ENCODE assay signal across 8 cellular contexts in genomic region chr17:905708-906107, GRCh38.
A peak's percentile ranks its signal among the peaks of the same experiment; 100 is the strongest.
DNase-seq lines count a peak whose midpoint lies in the region; ATAC-seq, FAIRE-seq and TF ChIP-seq lines count a peak whose summit lies in the region.
"Not testable (repeated sequence)": the region's sequence is repeated elsewhere in the genome, so short reads cannot be mapped to it uniquely, and the experiment has no call there.

No MANE protein-coding gene starts in this region.

- POLR2A ChIA-PET in HepG2 (lab: Yijun Ruan, JAX), result not testable (repeated sequence)

- not testable (repeated sequence) for H3K4me3 ChIP-seq in BLaER1 treated with 17β-estradiol and CSF1 and Interleukin-3, amounts not matched to agents 10 nM and 100 nM; RWPE2 (ENCODE audit: severe bottlenecking); mammary epithelial cell (replicated peaks in 1 of 3; ENCODE audit: insufficient read depth in 1 of 3, low read depth in 2 of 3, low read length in 3 of 3); HepG2 (replicated peaks in 1 of 3; ENCODE audit: insufficient read depth in 1 of 3, low read depth in 2 of 3, low read length in 3 of 3); smooth muscle cell

- peaks cover 10 to 59% (median 45%) of the 10 kb centered on the region in 10 experiments for H3K4me1 ChIP-seq in BLaER1 treated with 17β-estradiol and CSF1 and Interleukin-3, amounts not matched to agents 10 nM and 100 nM
- H3K4me1 ChIP-seq in RWPE2 (ENCODE audit: insufficient read depth, poor library complexity, severe bottlenecking), result peaks cover 66% of the 10 kb centered on the region
- peaks cover 40% of the 10 kb centered on the region for H3K4me1 ChIP-seq in mammary epithelial cell (ENCODE audit: insufficient read depth, low read length)
- peaks cover 53% of the 10 kb centered on the region for H3K4me1 ChIP-seq in foreskin keratinocyte
- peaks cover 47% of the 10 kb centered on the region for H3K4me1 ChIP-seq in HepG2 (ENCODE audit: insufficient read depth, low read length)
- peaks cover 27% of the 10 kb centered on the region for H3K4me1 ChIP-seq in smooth muscle cell (ENCODE audit: low read depth)

- not testable (repeated sequence) for H2AFZ ChIP-seq in mammary epithelial cell (ENCODE audit: low read depth, low read length); HepG2 (ENCODE audit: low read length); smooth muscle cell (ENCODE audit: low read depth)

- intact Hi-C loops in mammary epithelial cell (cut with micrococcal nuclease), result loop anchor here (2.0 kb wide), 1 partner anchor 19 kb away; no protein-coding TSS in a partner anchor
- intact Hi-C loops in left ventricle myocardium superior (cut with micrococcal nuclease); HepG2 (cut with micrococcal nuclease; ENCODE audit: unreplicated experiment): not testable (repeated sequence)

- FAIRE-seq in HepG2 (lab: Jason Lieb, UNC), result peak; percentile 18

- H3K4me3 Mint-ChIP-seq in mesothelial cell of epicardium, result not testable (repeated sequence)

- in situ Hi-C loops in mammary epithelial cell (cut with MboI; ENCODE audit: low sequenced_read_pairs in 2 of 2); HepG2 (cut with HindIII; ENCODE audit: extremely low pct_ligation_motif_present, low pct_unique_long_range_greater_than_20kb): not testable (repeated sequence)

- H3K36me3 Mint-ChIP-seq in mesothelial cell of epicardium, result not testable (repeated sequence)

- not testable (repeated sequence) for TF ChIP-seq POLR2A in HepG2 (IDR thresholded peaks at IDR 0.05; ENCODE audit: insufficient read depth in 1 of 2, low read depth in 2 of 2, low read length in 2 of 2)

- dilution Hi-C loops in mammary epithelial cell (cut with HindIII; ENCODE audit: low sequenced_read_pairs), result not testable (repeated sequence)

- not testable (repeated sequence) for H3K9me3 Mint-ChIP-seq in mesothelial cell of epicardium

- TF ChIP-seq RAD21 in HepG2 (CRISPR knock-in tag; IDR thresholded peaks at IDR 0.05), result not testable (repeated sequence)

- H3K36me3 ChIP-seq in BLaER1 treated with 17β-estradiol and CSF1 and Interleukin-3, amounts not matched to agents 10 nM and 100 nM, result peaks cover 0 to 57% (median 9%) of the 10 kb centered on the region in 11 experiments; a peak in 10 of 22 replicates
- H3K36me3 ChIP-seq in RWPE2 (ENCODE audit: low read depth), result peaks cover 28% of the 10 kb centered on the region; the same call in 1 of the 2 replicates
- H3K36me3 ChIP-seq in mammary epithelial cell (ENCODE audit: insufficient read depth, low read length); HepG2 (replicated peaks in 1 of 2; ENCODE audit: control insufficient read depth in 1 of 2, insufficient read depth in 2 of 2, low read length in 2 of 2); smooth muscle cell (ENCODE audit: low read depth): not testable (repeated sequence)

- H3K27me3 Mint-ChIP-seq in mesothelial cell of epicardium (ENCODE audit: low read depth), result not testable (repeated sequence)

- peaks cover 0 to 39% (median 0%) of the 10 kb centered on the region in 11 experiments; a peak in 4 of 22 replicates for H3K27me3 ChIP-seq in BLaER1 treated with 17β-estradiol and CSF1 and Interleukin-3, amounts not matched to agents 10 nM and 100 nM
- H3K27me3 ChIP-seq in RWPE2 (ENCODE audit: insufficient read depth, poor library complexity, severe bottlenecking); mammary epithelial cell (ENCODE audit: insufficient read depth, low read length); foreskin keratinocyte; HepG2 (ENCODE audit: control insufficient read depth in 1 of 2, insufficient read depth in 2 of 2, low read length in 2 of 2); smooth muscle cell (ENCODE audit: low read depth): not testable (repeated sequence)

- TF ChIP-seq CTCF in RWPE2 (IDR thresholded peaks at IDR 0.05; ENCODE audit: poor library complexity, severe bottlenecking); mammary epithelial cell (conservative IDR thresholded peaks at IDR 0.05 in 1 of 2, IDR thresholded peaks at IDR 0.05 in 1 of 2; ENCODE audit: extremely low read depth in 1 of 2, insufficient read depth in 1 of 2, low read depth in 1 of 2, low read length in 2 of 2); foreskin keratinocyte (conservative IDR thresholded peaks at IDR 0.05); HepG2 (CRISPR knock-in tag; IDR thresholded peaks at IDR 0.05); mesothelial cell of epicardium (IDR thresholded peaks at IDR 0.05; ENCODE audit: unreplicated experiment); smooth muscle cell (IDR thresholded peaks at IDR 0.05; ENCODE audit: borderline replicate concordance, insufficient read depth, poor library complexity, severe bottlenecking): not testable (repeated sequence)

- WGBS in mammary epithelial cell (ENCODE audit: low coverage, missing lambda C conversion rate), result 43% methylated on average over 6 of the region's 6 CpGs
- WGBS in HepG2 (ENCODE audit: low lambda C conversion rate), result 51% methylated on average over 6 of the region's 6 CpGs
- WGBS in smooth muscle cell (ENCODE audit: low lambda C conversion rate), result 95% methylated on average over 6 of the region's 6 CpGs

- peaks cover 25% of the 10 kb centered on the region for H3F3A ChIP-seq in smooth muscle cell (ENCODE audit: low read depth)

- not testable (repeated sequence) for ATAC-seq in RWPE2 (ENCODE audit: low read depth); foreskin keratinocyte; left ventricle myocardium superior; HepG2

- not testable (repeated sequence) for TF ChIP-seq EP300 in HepG2 (IDR thresholded peaks at IDR 0.05; ENCODE audit: low read depth in 2 of 2, low read length in 2 of 2); HepG2 (CRISPR knock-in tag; IDR thresholded peaks at IDR 0.05; ENCODE audit: borderline replicate concordance)

- peak overlapping the region; percentile 92 for H3K27ac Mint-ChIP-seq in mesothelial cell of epicardium

- H4K20me1 ChIP-seq in BLaER1 treated with 17β-estradiol and CSF1 and Interleukin-3, amounts not matched to agents 10 nM and 100 nM, result peaks cover 8 to 99% (median 62%) of the 10 kb centered on the region in 11 experiments; a peak in 19 of 22 replicates
- not testable (repeated sequence) for H4K20me1 ChIP-seq in mammary epithelial cell (ENCODE audit: insufficient read depth, low read length); HepG2 (ENCODE audit: insufficient read depth, low read length)
- H4K20me1 ChIP-seq in smooth muscle cell (ENCODE audit: low read depth), result peaks cover 25% of the 10 kb centered on the region

- H3K79me2 ChIP-seq in mammary epithelial cell (ENCODE audit: insufficient read depth, low read length) (peaks cover 85% of the 10 kb centered on the region), smooth muscle cell (ENCODE audit: low read depth) (peaks cover 89% of the 10 kb centered on the region)
- not testable (repeated sequence) for H3K79me2 ChIP-seq in HepG2 (ENCODE audit: insufficient read depth, low read length)

- H3K9me3 ChIP-seq in BLaER1 treated with 17β-estradiol and CSF1 and Interleukin-3, amounts not matched to agents 10 nM and 100 nM (replicated peaks in 1 of 11); RWPE2 (ENCODE audit: severe bottlenecking); mammary epithelial cell (replicated peaks; ENCODE audit: insufficient read depth, low read length); HepG2 (ENCODE audit: low read length); smooth muscle cell (replicated peaks; ENCODE audit: low read depth): not testable (repeated sequence)

- not testable (repeated sequence) for DNase-seq in RWPE2 (ENCODE audit: low spot score); mammary epithelial cell; foreskin keratinocyte; HepG2 (ENCODE audit: low spot score); mesothelial cell of epicardium (ENCODE audit: low spot score in 2 of 2, unreplicated experiment in 2 of 2); smooth muscle cell (lab: John Stamatoyannopoulos, UW; ENCODE audit: unreplicated experiment)
- DNase-seq in left ventricle myocardium superior, result peak; percentile 0

- CTCF ChIA-PET in mammary epithelial cell (lab: Charles Lee; ENCODE audit: low non-redundant PET); HepG2 (lab: Yijun Ruan, JAX; ENCODE audit: low intra/inter-chr PET ratio, low total read pairs): not testable (repeated sequence)

- H3K4me2 ChIP-seq in BLaER1 treated with 17β-estradiol and CSF1 and Interleukin-3, amounts not matched to agents 10 nM and 100 nM, result peak overlapping the region in 6 of 11 experiments; percentile 12 to 57 (median 39); a peak in 12 of 22 replicates
- H3K4me2 ChIP-seq in mammary epithelial cell (ENCODE audit: insufficient read depth, low read depth, low read length), result peak overlapping the region; percentile 56
- H3K4me2 ChIP-seq in HepG2 (ENCODE audit: low read depth, low read length); smooth muscle cell: not testable (repeated sequence)

- not testable (repeated sequence) for H3K9ac ChIP-seq in BLaER1 treated with 17β-estradiol and CSF1 and Interleukin-3, amounts not matched to agents 10 nM and 100 nM; HepG2 (ENCODE audit: insufficient read depth, low read depth, low read length); smooth muscle cell (ENCODE audit: low read depth)
- H3K9ac ChIP-seq in mammary epithelial cell (ENCODE audit: insufficient read depth, low read length), result peak overlapping the region; percentile 75

- BruUV-seq in mammary epithelial cell (replicated peaks; lab: Mats Ljungman, UMichigan); HepG2 (replicated peaks; lab: Mats Ljungman, UMichigan): not testable (repeated sequence)

- not testable (repeated sequence) for H3K27ac ChIP-seq in BLaER1 treated with 17β-estradiol and CSF1 and Interleukin-3, amounts not matched to agents 10 nM and 100 nM; HepG2 (ENCODE audit: extremely low read length, insufficient read depth, low read length)
- H3K27ac ChIP-seq in RWPE2 (ENCODE audit: poor library complexity, severe bottlenecking) (peak overlapping the region; percentile 99), mammary epithelial cell (ENCODE audit: insufficient read depth, low read depth, low read length) (peak overlapping the region; percentile 86), foreskin keratinocyte (peak overlapping the region; percentile 87), smooth muscle cell (ENCODE audit: low read depth) (peak overlapping the region; percentile 97)

- H3K4me1 Mint-ChIP-seq in mesothelial cell of epicardium, result peaks cover 57% of the 10 kb centered on the region
